2 cellular contexts compared by ENCODE assay signal in the genomic region with DNA sequence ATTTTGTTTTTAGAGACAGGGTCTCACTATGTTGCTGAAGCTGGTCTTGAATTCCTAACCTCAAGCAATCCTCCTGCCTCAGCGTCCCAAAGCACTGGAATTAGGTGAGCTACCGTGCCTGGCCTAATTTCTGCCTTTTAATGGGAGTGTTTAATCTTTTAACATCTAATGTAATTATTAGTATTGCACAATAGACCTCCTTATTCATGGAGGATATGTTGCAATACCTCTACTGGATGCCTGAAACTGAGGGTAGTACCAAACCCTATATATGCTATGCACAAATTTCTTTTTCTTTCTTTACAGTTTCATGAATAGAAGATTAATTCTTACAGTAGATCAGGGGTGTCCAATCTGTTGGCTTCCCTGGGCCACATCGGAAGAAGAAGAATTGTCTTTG.
TF ChIP-seq lines count a peak whose summit lies in the region.

No MANE protein-coding gene starts in this region.

TF ChIP-seq in A549, 52 proteins besides CTCF, POLR2A, EP300 and RAD21 (continued from another document):
- TF ChIP-seq HOXB5 (CRISPR knock-in tag; IDR thresholded peaks at IDR 0.05): no peak

TF ChIP-seq in HCT116, 20 proteins besides CTCF, POLR2A, EP300 and RAD21 (continued from another document):
- TF ChIP-seq CEBPB (IDR thresholded peaks at IDR 0.05; ENCODE audit: low read depth): peak; percentile 76
TF ChIP-seq in HCT116: peak in this region for 1.
